ENCODE assay signal across 1 cellular context in genomic region chr11:65817815-65818680, GRCh38.
TF ChIP-seq lines count a peak whose summit lies in the region.

No MANE protein-coding gene starts in this region.

TF ChIP-seq in K562, 482 proteins besides CTCF, POLR2A, EP300 and RAD21 (continued from another document and continues in another):
- TF ChIP-seq FOXO4 (CRISPR knock-in tag; IDR thresholded peaks at IDR 0.05) (no peak), ARID1B (IDR thresholded peaks at IDR 0.05) (0 out of 2 replicates have a peak, but pooled peaks have one; percentile 7), FUS (optimal IDR thresholded peaks at IDR 0.05; ENCODE audit: low read depth, low read length) (no peak), STAT5B (CRISPR knock-in tag; IDR thresholded peaks at IDR 0.05) (no peak), MAX (CRISPR knock-in tag; IDR thresholded peaks at IDR 0.05) (peak; percentile 32), U2AF1 (optimal IDR thresholded peaks at IDR 0.05; ENCODE audit: low read depth, low read length) (no peak), ARHGAP35 (IDR thresholded peaks at IDR 0.05; ENCODE audit: partially characterized antibody) (no peak), CC2D1A (IDR thresholded peaks at IDR 0.05) (peak; percentile 20; the same call in 1 of the 2 replicates), WHSC1 (IDR thresholded peaks at IDR 0.05; ENCODE audit: low read length) (no peak), GATAD2A (IDR thresholded peaks at IDR 0.05) (no peak), U2AF2 (optimal IDR thresholded peaks at IDR 0.05; ENCODE audit: low read depth, low read length) (no peak), MED1 (CRISPR knock-in tag; IDR thresholded peaks at IDR 0.05; ENCODE audit: borderline replicate concordance) (no peak), ZSCAN32 (CRISPR knock-in tag; IDR thresholded peaks at IDR 0.05) (no peak), CBX1 (IDR thresholded peaks at IDR 0.05; ENCODE audit: low read depth) (peak; percentile 85; the same call in 1 of the 2 replicates), TRIM24 (IDR thresholded peaks at IDR 0.05) (no peak), NCOA4 (IDR thresholded peaks at IDR 0.05; ENCODE audit: partially characterized antibody) (no peak), NONO (IDR thresholded peaks at IDR 0.05; ENCODE audit: low read depth in 2 of 2, low read length in 1 of 2) (peak in 1 of 2 experiments; percentile 43; a peak in 1 of 4 replicates), TRIM25 (IDR thresholded peaks at IDR 0.05; ENCODE audit: borderline replicate concordance) (no peak), RBM14 (IDR thresholded peaks at IDR 0.05; ENCODE audit: borderline replicate concordance, insufficient read depth, low read depth, low read length) (no peak), HMG20B (CRISPR knock-in tag; IDR thresholded peaks at IDR 0.05) (no peak), ZFP30 (CRISPR knock-in tag; IDR thresholded peaks at IDR 0.05; ENCODE audit: borderline replicate concordance) (no peak), ZMIZ1 (IDR thresholded peaks at IDR 0.05; ENCODE audit: low read depth in 2 of 2, low read length in 2 of 2) (no peak), JUND (IDR thresholded peaks at IDR 0.05; ENCODE audit: borderline replicate concordance, low read depth, low read length) (peak; percentile 62; the same call in 1 of the 2 replicates), JUND (tag; IDR thresholded peaks at IDR 0.05; ENCODE audit: borderline replicate concordance, low read depth, low read length) (peak; percentile 31; the same call in 1 of the 3 replicates), ZNF277 (CRISPR knock-in tag; IDR thresholded peaks at IDR 0.05; ENCODE audit: borderline replicate concordance) (no peak), PBX2 (CRISPR knock-in tag; IDR thresholded peaks at IDR 0.05; ENCODE audit: low read depth) (no peak), PBX2 (tag; conservative IDR thresholded peaks at IDR 0.05; ENCODE audit: low read depth) (no peak), MBD2 (IDR thresholded peaks at IDR 0.05; ENCODE audit: borderline replicate concordance, low read depth) (no peak)
- TF ChIP-seq, protein P1, sequence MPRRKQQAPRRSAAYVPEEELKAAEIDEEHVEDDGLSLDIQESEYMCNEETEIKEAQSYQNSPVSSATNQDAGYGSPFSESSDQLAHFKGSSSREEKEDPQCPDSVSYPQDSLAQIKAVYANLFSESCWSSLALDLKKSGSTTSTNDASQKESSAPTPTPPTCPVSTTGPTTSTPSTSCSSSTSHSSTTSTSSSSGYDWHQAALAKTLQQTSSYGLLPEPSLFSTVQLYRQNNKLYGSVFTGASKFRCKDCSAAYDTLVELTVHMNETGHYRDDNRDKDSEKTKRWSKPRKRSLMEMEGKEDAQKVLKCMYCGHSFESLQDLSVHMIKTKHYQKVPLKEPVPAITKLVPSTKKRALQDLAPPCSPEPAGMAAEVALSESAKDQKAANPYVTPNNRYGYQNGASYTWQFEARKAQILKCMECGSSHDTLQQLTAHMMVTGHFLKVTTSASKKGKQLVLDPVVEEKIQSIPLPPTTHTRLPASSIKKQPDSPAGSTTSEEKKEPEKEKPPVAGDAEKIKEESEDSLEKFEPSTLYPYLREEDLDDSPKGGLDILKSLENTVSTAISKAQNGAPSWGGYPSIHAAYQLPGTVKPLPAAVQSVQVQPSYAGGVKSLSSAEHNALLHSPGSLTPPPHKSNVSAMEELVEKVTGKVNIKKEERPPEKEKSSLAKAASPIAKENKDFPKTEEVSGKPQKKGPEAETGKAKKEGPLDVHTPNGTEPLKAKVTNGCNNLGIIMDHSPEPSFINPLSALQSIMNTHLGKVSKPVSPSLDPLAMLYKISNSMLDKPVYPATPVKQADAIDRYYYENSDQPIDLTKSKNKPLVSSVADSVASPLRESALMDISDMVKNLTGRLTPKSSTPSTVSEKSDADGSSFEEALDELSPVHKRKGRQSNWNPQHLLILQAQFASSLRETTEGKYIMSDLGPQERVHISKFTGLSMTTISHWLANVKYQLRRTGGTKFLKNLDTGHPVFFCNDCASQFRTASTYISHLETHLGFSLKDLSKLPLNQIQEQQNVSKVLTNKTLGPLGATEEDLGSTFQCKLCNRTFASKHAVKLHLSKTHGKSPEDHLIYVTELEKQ (CRISPR knock-in tag; IDR thresholded peaks at IDR 0.05) = no peak
- TF ChIP-seq, protein P2, sequence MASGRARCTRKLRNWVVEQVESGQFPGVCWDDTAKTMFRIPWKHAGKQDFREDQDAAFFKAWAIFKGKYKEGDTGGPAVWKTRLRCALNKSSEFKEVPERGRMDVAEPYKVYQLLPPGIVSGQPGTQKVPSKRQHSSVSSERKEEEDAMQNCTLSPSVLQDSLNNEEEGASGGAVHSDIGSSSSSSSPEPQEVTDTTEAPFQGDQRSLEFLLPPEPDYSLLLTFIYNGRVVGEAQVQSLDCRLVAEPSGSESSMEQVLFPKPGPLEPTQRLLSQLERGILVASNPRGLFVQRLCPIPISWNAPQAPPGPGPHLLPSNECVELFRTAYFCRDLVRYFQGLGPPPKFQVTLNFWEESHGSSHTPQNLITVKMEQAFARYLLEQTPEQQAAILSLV (tag; IDR thresholded peaks at IDR 0.05) = no peak
- TF ChIP-seq, protein P3, sequence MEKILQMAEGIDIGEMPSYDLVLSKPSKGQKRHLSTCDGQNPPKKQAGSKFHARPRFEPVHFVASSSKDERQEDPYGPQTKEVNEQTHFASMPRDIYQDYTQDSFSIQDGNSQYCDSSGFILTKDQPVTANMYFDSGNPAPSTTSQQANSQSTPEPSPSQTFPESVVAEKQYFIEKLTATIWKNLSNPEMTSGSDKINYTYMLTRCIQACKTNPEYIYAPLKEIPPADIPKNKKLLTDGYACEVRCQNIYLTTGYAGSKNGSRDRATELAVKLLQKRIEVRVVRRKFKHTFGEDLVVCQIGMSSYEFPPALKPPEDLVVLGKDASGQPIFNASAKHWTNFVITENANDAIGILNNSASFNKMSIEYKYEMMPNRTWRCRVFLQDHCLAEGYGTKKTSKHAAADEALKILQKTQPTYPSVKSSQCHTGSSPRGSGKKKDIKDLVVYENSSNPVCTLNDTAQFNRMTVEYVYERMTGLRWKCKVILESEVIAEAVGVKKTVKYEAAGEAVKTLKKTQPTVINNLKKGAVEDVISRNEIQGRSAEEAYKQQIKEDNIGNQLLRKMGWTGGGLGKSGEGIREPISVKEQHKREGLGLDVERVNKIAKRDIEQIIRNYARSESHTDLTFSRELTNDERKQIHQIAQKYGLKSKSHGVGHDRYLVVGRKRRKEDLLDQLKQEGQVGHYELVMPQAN (IDR thresholded peaks at IDR 0.05; ENCODE audit: borderline replicate concordance) = no peak
- TF ChIP-seq, protein P4, sequence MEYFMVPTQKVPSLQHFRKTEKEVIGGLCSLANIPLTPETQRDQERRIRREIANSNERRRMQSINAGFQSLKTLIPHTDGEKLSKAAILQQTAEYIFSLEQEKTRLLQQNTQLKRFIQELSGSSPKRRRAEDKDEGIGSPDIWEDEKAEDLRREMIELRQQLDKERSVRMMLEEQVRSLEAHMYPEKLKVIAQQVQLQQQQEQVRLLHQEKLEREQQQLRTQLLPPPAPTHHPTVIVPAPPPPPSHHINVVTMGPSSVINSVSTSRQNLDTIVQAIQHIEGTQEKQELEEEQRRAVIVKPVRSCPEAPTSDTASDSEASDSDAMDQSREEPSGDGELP (CRISPR knock-in tag; IDR thresholded peaks at IDR 0.05; ENCODE audit: borderline replicate concordance) = peak; percentile 93
- TF ChIP-seq, protein P5, sequence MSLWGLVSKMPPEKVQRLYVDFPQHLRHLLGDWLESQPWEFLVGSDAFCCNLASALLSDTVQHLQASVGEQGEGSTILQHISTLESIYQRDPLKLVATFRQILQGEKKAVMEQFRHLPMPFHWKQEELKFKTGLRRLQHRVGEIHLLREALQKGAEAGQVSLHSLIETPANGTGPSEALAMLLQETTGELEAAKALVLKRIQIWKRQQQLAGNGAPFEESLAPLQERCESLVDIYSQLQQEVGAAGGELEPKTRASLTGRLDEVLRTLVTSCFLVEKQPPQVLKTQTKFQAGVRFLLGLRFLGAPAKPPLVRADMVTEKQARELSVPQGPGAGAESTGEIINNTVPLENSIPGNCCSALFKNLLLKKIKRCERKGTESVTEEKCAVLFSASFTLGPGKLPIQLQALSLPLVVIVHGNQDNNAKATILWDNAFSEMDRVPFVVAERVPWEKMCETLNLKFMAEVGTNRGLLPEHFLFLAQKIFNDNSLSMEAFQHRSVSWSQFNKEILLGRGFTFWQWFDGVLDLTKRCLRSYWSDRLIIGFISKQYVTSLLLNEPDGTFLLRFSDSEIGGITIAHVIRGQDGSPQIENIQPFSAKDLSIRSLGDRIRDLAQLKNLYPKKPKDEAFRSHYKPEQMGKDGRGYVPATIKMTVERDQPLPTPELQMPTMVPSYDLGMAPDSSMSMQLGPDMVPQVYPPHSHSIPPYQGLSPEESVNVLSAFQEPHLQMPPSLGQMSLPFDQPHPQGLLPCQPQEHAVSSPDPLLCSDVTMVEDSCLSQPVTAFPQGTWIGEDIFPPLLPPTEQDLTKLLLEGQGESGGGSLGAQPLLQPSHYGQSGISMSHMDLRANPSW (CRISPR knock-in tag; IDR thresholded peaks at IDR 0.05) = no peak
